1 cellular context compared by ENCODE assay signal in the genomic region with DNA sequence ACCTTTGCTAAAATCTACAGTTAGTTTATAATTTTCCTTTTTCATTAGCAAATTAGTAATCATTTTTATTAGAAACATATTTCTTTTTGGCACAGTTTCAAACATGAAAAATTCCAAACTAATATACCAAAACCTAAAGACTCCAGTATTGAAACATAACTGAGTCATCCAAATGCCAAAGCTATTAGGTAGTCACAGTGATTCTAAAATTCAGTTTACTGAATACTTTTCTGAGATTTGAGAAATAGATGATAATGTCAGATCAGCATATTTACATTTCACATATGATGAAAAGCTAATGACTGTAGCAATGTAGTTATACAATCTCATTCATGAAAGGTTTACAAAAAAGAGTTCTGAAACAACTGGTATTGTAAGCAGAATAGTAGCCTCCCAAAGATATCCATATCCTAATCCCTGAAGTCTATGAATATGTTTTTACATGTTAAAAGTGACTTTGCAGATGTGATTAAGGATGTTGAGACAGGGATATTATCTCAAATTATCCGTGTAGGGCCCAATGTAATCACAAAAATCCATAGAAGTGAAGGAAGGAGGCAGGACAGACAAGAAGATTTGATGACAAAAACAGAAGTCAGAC.
TF ChIP-seq lines count a peak whose summit lies in the region.

No MANE protein-coding gene starts in this region.

TF ChIP-seq in SK-N-SH, 30 proteins besides CTCF, POLR2A, EP300 and RAD21 (continued from another document):
- TF ChIP-seq, protein P1, sequence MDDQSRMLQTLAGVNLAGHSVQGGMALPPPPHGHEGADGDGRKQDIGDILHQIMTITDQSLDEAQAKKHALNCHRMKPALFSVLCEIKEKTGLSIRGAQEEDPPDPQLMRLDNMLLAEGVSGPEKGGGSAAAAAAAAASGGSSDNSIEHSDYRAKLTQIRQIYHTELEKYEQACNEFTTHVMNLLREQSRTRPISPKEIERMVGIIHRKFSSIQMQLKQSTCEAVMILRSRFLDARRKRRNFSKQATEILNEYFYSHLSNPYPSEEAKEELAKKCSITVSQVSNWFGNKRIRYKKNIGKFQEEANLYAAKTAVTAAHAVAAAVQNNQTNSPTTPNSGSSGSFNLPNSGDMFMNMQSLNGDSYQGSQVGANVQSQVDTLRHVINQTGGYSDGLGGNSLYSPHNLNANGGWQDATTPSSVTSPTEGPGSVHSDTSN (IDR thresholded peaks at IDR 0.05) = no peak; the same call in 1 of the 2 replicates
- TF ChIP-seq ELF1 (IDR thresholded peaks at IDR 0.05) = no peak
- no peak for TF ChIP-seq NRF1 (IDR thresholded peaks at IDR 0.05; ENCODE audit: low read depth, low read length)
- TF ChIP-seq, protein P2, sequence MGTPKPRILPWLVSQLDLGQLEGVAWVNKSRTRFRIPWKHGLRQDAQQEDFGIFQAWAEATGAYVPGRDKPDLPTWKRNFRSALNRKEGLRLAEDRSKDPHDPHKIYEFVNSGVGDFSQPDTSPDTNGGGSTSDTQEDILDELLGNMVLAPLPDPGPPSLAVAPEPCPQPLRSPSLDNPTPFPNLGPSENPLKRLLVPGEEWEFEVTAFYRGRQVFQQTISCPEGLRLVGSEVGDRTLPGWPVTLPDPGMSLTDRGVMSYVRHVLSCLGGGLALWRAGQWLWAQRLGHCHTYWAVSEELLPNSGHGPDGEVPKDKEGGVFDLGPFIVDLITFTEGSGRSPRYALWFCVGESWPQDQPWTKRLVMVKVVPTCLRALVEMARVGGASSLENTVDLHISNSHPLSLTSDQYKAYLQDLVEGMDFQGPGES (IDR thresholded peaks at IDR 0.05; ENCODE audit: low read depth, low read length) = no peak
- no peak for TF ChIP-seq EZH2phosphoT487 (IDR thresholded peaks at IDR 0.05; ENCODE audit: borderline replicate concordance, low read depth)
- TF ChIP-seq, protein P3, sequence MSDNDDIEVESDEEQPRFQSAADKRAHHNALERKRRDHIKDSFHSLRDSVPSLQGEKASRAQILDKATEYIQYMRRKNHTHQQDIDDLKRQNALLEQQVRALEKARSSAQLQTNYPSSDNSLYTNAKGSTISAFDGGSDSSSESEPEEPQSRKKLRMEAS (IDR thresholded peaks at IDR 0.05; ENCODE audit: low read depth) = no peak
- peak; percentile 79 for TF ChIP-seq JUND (IDR thresholded peaks at IDR 0.05)
- TF ChIP-seq MEF2A (IDR thresholded peaks at IDR 0.05; ENCODE audit: borderline replicate concordance, low read depth) = no peak
- TF ChIP-seq POLR2AphosphoS5 (IDR thresholded peaks at IDR 0.05; ENCODE audit: low read depth, low read length) = no peak
- no peak for TF ChIP-seq GABPA (IDR thresholded peaks at IDR 0.05; ENCODE audit: low read depth)
- no peak for TF ChIP-seq SIN3A (IDR thresholded peaks at IDR 0.05; ENCODE audit: borderline replicate concordance, low read depth, low read length)
- TF ChIP-seq TCF12 (IDR thresholded peaks at IDR 0.05) = peak; percentile 75
- TF ChIP-seq TAF1 (IDR thresholded peaks at IDR 0.05; ENCODE audit: borderline replicate concordance, low read depth, low read length) = no peak
- TF ChIP-seq, protein P4, sequence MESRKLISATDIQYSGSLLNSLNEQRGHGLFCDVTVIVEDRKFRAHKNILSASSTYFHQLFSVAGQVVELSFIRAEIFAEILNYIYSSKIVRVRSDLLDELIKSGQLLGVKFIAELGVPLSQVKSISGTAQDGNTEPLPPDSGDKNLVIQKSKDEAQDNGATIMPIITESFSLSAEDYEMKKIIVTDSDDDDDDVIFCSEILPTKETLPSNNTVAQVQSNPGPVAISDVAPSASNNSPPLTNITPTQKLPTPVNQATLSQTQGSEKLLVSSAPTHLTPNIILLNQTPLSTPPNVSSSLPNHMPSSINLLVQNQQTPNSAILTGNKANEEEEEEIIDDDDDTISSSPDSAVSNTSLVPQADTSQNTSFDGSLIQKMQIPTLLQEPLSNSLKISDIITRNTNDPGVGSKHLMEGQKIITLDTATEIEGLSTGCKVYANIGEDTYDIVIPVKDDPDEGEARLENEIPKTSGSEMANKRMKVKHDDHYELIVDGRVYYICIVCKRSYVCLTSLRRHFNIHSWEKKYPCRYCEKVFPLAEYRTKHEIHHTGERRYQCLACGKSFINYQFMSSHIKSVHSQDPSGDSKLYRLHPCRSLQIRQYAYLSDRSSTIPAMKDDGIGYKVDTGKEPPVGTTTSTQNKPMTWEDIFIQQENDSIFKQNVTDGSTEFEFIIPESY (IDR thresholded peaks at IDR 0.05; ENCODE audit: borderline replicate concordance, low read depth) = no peak
TF ChIP-seq in SK-N-SH: peak in this region for 5.
